Comparison of ENCODE assay signal across 9 cellular contexts in the genomic region with DNA sequence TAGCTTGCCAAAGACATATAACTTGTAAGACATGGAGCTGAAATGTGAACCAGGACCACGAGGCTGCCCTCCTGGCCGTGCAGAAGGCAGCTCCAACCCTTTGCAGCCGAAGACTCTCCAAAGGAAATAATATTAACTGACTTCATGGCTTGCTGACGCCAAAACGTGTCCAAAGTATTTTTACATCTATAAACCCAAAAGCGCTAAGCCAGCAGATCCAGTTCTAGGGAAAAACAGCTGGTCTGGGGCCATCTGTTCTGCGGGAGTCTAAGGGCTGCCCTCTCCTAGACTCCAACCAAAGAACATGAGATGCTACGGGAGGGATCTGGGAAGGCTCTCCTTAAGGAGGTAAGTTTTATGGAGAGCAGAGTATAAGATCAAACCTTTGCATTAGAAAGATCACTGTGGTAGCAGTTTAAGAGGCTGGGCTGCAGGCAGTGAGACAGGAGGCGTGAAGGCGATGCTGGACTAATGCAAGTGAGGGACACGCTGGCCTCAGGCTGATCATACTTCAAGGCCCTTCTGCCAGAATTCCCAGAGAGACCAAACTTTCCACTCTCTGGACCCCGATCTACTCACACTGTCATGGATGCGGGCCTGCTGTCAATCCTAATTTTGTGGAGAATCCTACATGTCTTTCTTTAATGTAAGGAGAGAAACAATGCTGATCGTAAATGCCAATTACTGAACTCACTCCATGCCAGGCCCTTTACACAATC. TPM values are rescaled to one million over a fixed set of nuclear protein-coding genes. Genes with fewer than 3 reads are reported as not detected.
DNase-seq lines count a peak whose midpoint lies in the region; ATAC-seq and TF ChIP-seq lines count a peak whose summit lies in the region.
"Had no signal": no experiment of that assay in that cellular context is flagged by ENCODE, and none has a peak within 500 bp of the region (broad histone marks: within the 10 kb centered on the region; RNA-seq: fewer than 3 reads in every experiment).

No MANE protein-coding gene starts in this region.

- intact Hi-C loops in right lobe of liver (cut with DNase I), result no loop called here
- intact Hi-C loops in thyroid gland (cut with DNase I), result no loop called here

- H3K36me3 ChIP-seq in right lobe of liver (no peaks in the 10 kb centered on the region), thyroid gland (no peaks in the 10 kb centered on the region)

- H3K4me3 ChIP-seq in right lobe of liver, result peak overlapping the region; percentile 53 to 70 (median 69)
- H3K4me3 ChIP-seq in thyroid gland (replicated peaks in 1 of 3), result peak overlapping the region in 1 of 3 donors; percentile 44

- TF ChIP-seq CTCF in right lobe of liver (IDR thresholded peaks at IDR 0.05) (no peak), thyroid gland (IDR thresholded peaks at IDR 0.05) (no peak)

- H3K27me3 ChIP-seq in right lobe of liver (no peaks in the 10 kb centered on the region), thyroid gland (no peaks in the 10 kb centered on the region)

- ATAC-seq in activated CD8-positive, alpha-beta memory T cell treated with anti-CD3 and anti-CD28 coated beads, Interleukin-2, amount 10 ng/mL, durations not matched to agents 7 days and 5 days, result no peak
- no peak for ATAC-seq in right lobe of liver
- ATAC-seq in GM21737 (IDR thresholded peaks at IDR 0.05; ENCODE audit: unreplicated experiment), result no peak
- ATAC-seq in HG02870 (IDR thresholded peaks at IDR 0.05; ENCODE audit: unreplicated experiment), result no peak
- no peak for ATAC-seq in GM21381 (IDR thresholded peaks at IDR 0.05; ENCODE audit: unreplicated experiment)

- H3K4me1 Mint-ChIP-seq in activated CD8-positive, alpha-beta memory T cell treated with anti-CD3 and anti-CD28 coated beads, Interleukin-2, amount 10 ng/mL, durations not matched to agents 7 days and 5 days, result peaks cover 32% of the 10 kb centered on the region

- no peak for DNase-seq in activated CD8-positive, alpha-beta memory T cell treated with anti-CD3 and anti-CD28 coated beads, Interleukin-2, amount 10 ng/mL, durations not matched to agents 7 days and 5 days
- no peak for DNase-seq in activated CD8-positive, alpha-beta memory T cell treated with anti-CD3 and anti-CD28 coated beads, Interleukin-2, amount 50 U/mL, for 4 hours
- DNase-seq in right lobe of liver (peak in 1 of 3 donors; percentile 44), thyroid gland (no peak)

- TF ChIP-seq POLR2A in right lobe of liver (IDR thresholded peaks at IDR 0.05), result no peak
- no peak for TF ChIP-seq POLR2A in thyroid gland (IDR thresholded peaks at IDR 0.05)

- H3K27me3 Mint-ChIP-seq in activated CD8-positive, alpha-beta memory T cell treated with anti-CD3 and anti-CD28 coated beads, Interleukin-2, amount 10 ng/mL, durations not matched to agents 7 days and 5 days, result no peaks in the 10 kb centered on the region

- no peaks in the 10 kb centered on the region for H3K36me3 Mint-ChIP-seq in activated CD8-positive, alpha-beta memory T cell treated with anti-CD3 and anti-CD28 coated beads, Interleukin-2, amount 10 ng/mL, durations not matched to agents 7 days and 5 days

- peak overlapping the region; percentile 94 for H3K27ac ChIP-seq in angular gyrus (ENCODE audit: low read depth, low read length)
- H3K27ac ChIP-seq in right lobe of liver, result peak overlapping the region; percentile 93 to 97 (median 94)
- peak overlapping the region; percentile 83 to 96 (median 86) for H3K27ac ChIP-seq in thyroid gland

- H3K27ac Mint-ChIP-seq in activated CD8-positive, alpha-beta memory T cell treated with anti-CD3 and anti-CD28 coated beads, Interleukin-2, amount 10 ng/mL, durations not matched to agents 7 days and 5 days, result peak overlapping the region; percentile 54

- no peaks in the 10 kb centered on the region for H3K9me3 ChIP-seq in right lobe of liver
- no peaks in the 10 kb centered on the region for H3K9me3 ChIP-seq in thyroid gland

- H3K4me3 Mint-ChIP-seq in activated CD8-positive, alpha-beta memory T cell treated with anti-CD3 and anti-CD28 coated beads, Interleukin-2, amount 10 ng/mL, durations not matched to agents 7 days and 5 days, result peak overlapping the region; percentile 78

- CTCF ChIA-PET in activated CD8-positive, alpha-beta memory T cell treated with anti-CD3 and anti-CD28 coated beads, Interleukin-2, amount 10 ng/mL, durations not matched to agents 7 days and 5 days (lab: Charles Lee), result interaction anchor here (0.6 to 6.2 kb wide), 10 partner anchors 9 to 80 kb away, joined by 3 to 49 read pairs (median 5); a partner anchor contains a TSS

- WGBS in right lobe of liver (ENCODE audit: insufficient coverage, low coverage, low lambda C conversion rate, missing lambda C conversion rate), result 41% methylated on average over 8 of the region's 14 CpGs
- WGBS in thyroid gland, 2 donors, result 77 to 81% methylated on average over 14 of the region's 14 CpGs

- H3K9me3 Mint-ChIP-seq in activated CD8-positive, alpha-beta memory T cell treated with anti-CD3 and anti-CD28 coated beads, Interleukin-2, amount 10 ng/mL, durations not matched to agents 7 days and 5 days (ENCODE audit: low read depth), result no peaks in the 10 kb centered on the region

- H3K4me1 ChIP-seq in right lobe of liver (peaks cover 0 to 52% (median 30%) of the 10 kb centered on the region in 4 donors), thyroid gland (peaks cover 15 to 33% of the 10 kb centered on the region in 2 donors)

RNA-seq across cellular contexts. Expression of a gene that starts 1.2 kb away (rescaled TPM):
- 1 to 10 TPM; 3.6 to 3.7 TPM for total RNA-seq in activated CD8-positive, alpha-beta memory T cell treated with anti-CD3 and anti-CD28 coated beads, Interleukin-2, amount 10 ng/mL, durations not matched to agents 7 days and 5 days
- total RNA-seq in right lobe of liver, result 10 to 100 TPM; 15.8 to 31.0 (median 24.5) TPM
- total RNA-seq in thyroid gland, result 10 to 100 TPM in 1 of 4 donors, 1 to 10 TPM in 3; 3.9 to 10.4 (median 8.0) TPM

RNA-seq across cellular contexts. Expression of a gene that starts 1.4 kb away (rescaled TPM):
- 10 to 100 TPM; 17.0 to 17.2 TPM for total RNA-seq in activated CD8-positive, alpha-beta memory T cell treated with anti-CD3 and anti-CD28 coated beads, Interleukin-2, amount 10 ng/mL, durations not matched to agents 7 days and 5 days
- 10 to 100 TPM in 2 of 6 experiments, 1 to 10 TPM in 4; 2.7 to 18.4 (median 5.2) TPM for total RNA-seq in right lobe of liver
- total RNA-seq in thyroid gland, result 1 to 10 TPM in 2 of 4 donors, not detected in 2; 1.3 to 1.9 TPM
- total RNA-seq: Daoy had no signal

RNA-seq across cellular contexts. Expression of a gene that starts 57.9 kb away (rescaled TPM):
- total RNA-seq in activated CD8-positive, alpha-beta memory T cell treated with anti-CD3 and anti-CD28 coated beads, Interleukin-2, amount 10 ng/mL, durations not matched to agents 7 days and 5 days, result not detected
- total RNA-seq in right lobe of liver, result not detected
- total RNA-seq in thyroid gland, result not detected
- total RNA-seq: Daoy had no signal
